24 cellular contexts compared by ENCODE assay signal in the genomic region with DNA sequence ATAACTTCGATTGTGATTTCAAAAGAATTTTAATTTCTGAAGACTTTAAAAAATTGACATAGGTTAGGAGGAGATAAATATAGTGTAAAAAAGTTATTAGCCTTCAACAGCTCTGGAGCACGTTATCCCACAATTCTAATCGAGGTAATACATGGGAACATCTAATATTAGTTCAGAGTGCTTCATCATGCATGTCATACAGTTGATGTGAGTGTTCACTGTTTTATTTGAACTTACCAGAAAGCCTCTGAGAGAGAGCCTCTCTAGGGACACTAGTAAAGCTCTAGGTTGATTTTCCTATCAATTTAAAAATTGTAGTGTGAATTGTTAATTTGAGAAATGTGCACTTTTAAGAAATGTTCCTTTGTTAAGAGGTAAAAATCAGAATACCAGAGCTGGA.
"Had no signal": no experiment of that assay in that cellular context is flagged by ENCODE, and none has a peak within 500 bp of the region (broad histone marks: within the 10 kb centered on the region; RNA-seq: fewer than 3 reads in every experiment).

No MANE protein-coding gene starts in this region.

- DNase-seq: activated B cell treated with CpG ODN at 0.5 μM for 24 hours; activated CD4-positive, alpha-beta T cell treated with anti-CD3 and anti-CD28 coated beads, Interleukin-2, amount 50 U/mL, for 4 hours; activated naive CD4-positive, alpha-beta T cell; activated T-cell treated with anti-CD3 and anti-CD28 coated beads for 4 hours; activated T-cell treated with anti-CD3 and anti-CD28 coated beads, Interleukin-2, amount 50 U/mL, for 72 hours; anterior cingulate cortex; body of pancreas; cerebellar nuclear complex; colonic mucosa; effector CD8-positive, alpha-beta T cell; head of caudate nucleus; left lung; naive thymus-derived CD4-positive, alpha-beta T cell; nucleus accumbens; pancreas; spleen; stimulated activated naive CD4-positive, alpha-beta T cell; T-helper 2 cell; tibial artery had no signal

- H3K27ac ChIP-seq: body of pancreas, colonic mucosa, left lung, pancreas, prostate gland, spleen, suprapubic skin, tibial artery had no signal

- FAIRE-seq: endometrium had no signal

- H3K9me3 ChIP-seq: body of pancreas, colonic mucosa, pancreas, prostate gland, suprapubic skin had no signal

- H3K4me3 Mint-ChIP-seq: activated B cell treated with CpG ODN at 0.5 μM for 24 hours; activated T-cell treated with anti-CD3 and anti-CD28 coated beads, Interleukin-2, amount 50 U/mL, for 72 hours; naive thymus-derived CD4-positive, alpha-beta T cell; neural crest cell had no signal

- H3K4me3 ChIP-seq: body of pancreas, colonic mucosa, left lung, pancreas, prostate gland, spleen, suprapubic skin, tibial artery had no signal

- H3K27ac Mint-ChIP-seq: activated B cell treated with CpG ODN at 0.5 μM for 24 hours; activated naive CD4-positive, alpha-beta T cell treated with anti-CD3 and anti-CD28 coated beads, Interleukin-2, amount 50 U/mL, for 72 hours; activated T-cell treated with anti-CD3 and anti-CD28 coated beads, Interleukin-2, amount 50 U/mL, for 72 hours; naive thymus-derived CD4-positive, alpha-beta T cell had no signal

- H3K27me3 Mint-ChIP-seq: activated B cell treated with CpG ODN at 0.5 μM for 24 hours; naive thymus-derived CD4-positive, alpha-beta T cell had no signal

- H3K27me3 ChIP-seq: body of pancreas, colonic mucosa, left lung, pancreas, spleen, suprapubic skin, tibial artery had no signal

- H3K4me1 ChIP-seq: left lung, prostate gland, spleen, suprapubic skin had no signal

- H3K36me3 ChIP-seq: colonic mucosa, left lung, pancreas, prostate gland, spleen, suprapubic skin had no signal

- H3K4me1 Mint-ChIP-seq: activated B cell treated with CpG ODN at 0.5 μM for 24 hours, neural crest cell had no signal
